ENCODE assay signal across 1 cellular context in genomic region chr10:133337079-133337725, GRCh38.
TF ChIP-seq lines count a peak whose summit lies in the region.

No MANE protein-coding gene starts in this region.

TF ChIP-seq in HepG2, 621 proteins besides CTCF, POLR2A, EP300 and RAD21:
- TF ChIP-seq USF2 (IDR thresholded peaks at IDR 0.05; ENCODE audit: low read depth, low read length), result peak; percentile 18; the same call in 1 of the 2 replicates
- no peak for TF ChIP-seq USF2 (CRISPR knock-in tag; IDR thresholded peaks at IDR 0.05; ENCODE audit: borderline replicate concordance)
- peak; percentile 45 for TF ChIP-seq MNT (IDR thresholded peaks at IDR 0.05)
- TF ChIP-seq RCOR2 (CRISPR knock-in tag; IDR thresholded peaks at IDR 0.05), result no peak
